Comparison of ENCODE assay signal across 37 cellular contexts in the genomic region with DNA sequence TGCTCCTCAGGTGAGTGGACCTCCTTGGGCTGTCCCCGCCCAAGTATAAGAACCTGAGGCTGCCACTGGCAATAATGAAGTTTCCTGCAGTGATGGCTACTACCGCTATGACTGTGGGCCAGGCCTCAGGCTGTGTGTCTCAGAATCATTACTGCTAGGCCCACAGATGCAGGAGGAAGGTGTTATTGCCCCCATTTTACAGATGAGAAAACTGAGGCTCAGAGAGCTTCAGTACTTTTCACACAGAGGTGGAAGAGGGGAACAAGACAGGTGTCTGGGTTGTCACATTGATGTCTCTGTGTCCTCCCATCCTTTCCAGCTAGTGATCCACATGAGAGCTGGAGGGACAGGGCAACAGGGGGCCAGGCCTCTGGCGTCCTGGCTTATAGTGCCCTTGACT.
"Had no signal": no experiment of that assay in that cellular context is flagged by ENCODE, and none has a peak within 500 bp of the region (broad histone marks: within the 10 kb centered on the region; RNA-seq: fewer than 3 reads in every experiment).

No MANE protein-coding gene starts in this region.

- H3K27ac ChIP-seq: ascending aorta, cardiac muscle cell, VCaP had no signal

- H3K4me3 Mint-ChIP-seq: activated B cell treated with CpG ODN at 0.5 μM for 24 hours; activated CD4-positive, alpha-beta memory T cell treated with anti-CD3 and anti-CD28 coated beads for 36 hours; activated CD4-positive, alpha-beta T cell treated with anti-CD3 and anti-CD28 coated beads, Interleukin-2, amount 10 ng/mL, durations not matched to agents 24 days and 14 days; activated CD8-positive, alpha-beta T cell treated with anti-CD3 and anti-CD28 coated beads for 36 hours; activated naive CD4-positive, alpha-beta T cell treated with anti-CD3 and anti-CD28 coated beads, Interleukin-2, amount 10 ng/mL, durations not matched to agents 7 days and 5 days; activated naive CD4-positive, alpha-beta T cell treated with anti-CD3 and anti-CD28 coated beads, Interleukin-2, amount 50 U/mL, for 24 hours; activated naive CD8-positive, alpha-beta T cell; activated naive CD8-positive, alpha-beta T cell treated with anti-CD3 and anti-CD28 coated beads, Interleukin-2, amount 10 ng/mL, durations not matched to agents 7 days and 5 days; activated naive CD8-positive, alpha-beta T cell treated with anti-CD3 and anti-CD28 coated beads, Interleukin-2, amount 50 U/mL, for 24 hours; activated T-cell treated with anti-CD3 and anti-CD28 coated beads, Interleukin-2, amount 50 U/mL, for 4 hours; activated T-cell treated with anti-CD3 and anti-CD28 coated beads, Interleukin-2, amount 50 U/mL, for 72 hours; brain; central memory CD8-positive, alpha-beta T cell; T-cell; T-helper 2 cell treated with Interferon-gamma antibody and Interleukin-4, amounts not matched to agents 5 μg/mL and 100 μg/mL, for 36 hours had no signal

- H3K27ac Mint-ChIP-seq: activated B cell treated with CpG ODN at 0.5 μM for 24 hours; activated CD4-positive, alpha-beta memory T cell treated with anti-CD3 and anti-CD28 coated beads for 36 hours; activated CD4-positive, alpha-beta T cell treated with anti-CD3 and anti-CD28 coated beads, Interleukin-2, amount 10 ng/mL, durations not matched to agents 24 days and 14 days; activated CD8-positive, alpha-beta T cell treated with anti-CD3 and anti-CD28 coated beads for 36 hours; activated naive CD4-positive, alpha-beta T cell treated with anti-CD3 and anti-CD28 coated beads, Interleukin-2, amount 10 ng/mL, durations not matched to agents 7 days and 5 days; activated naive CD4-positive, alpha-beta T cell treated with anti-CD3 and anti-CD28 coated beads, Interleukin-2, amount 50 U/mL, for 24 hours; activated naive CD8-positive, alpha-beta T cell; activated naive CD8-positive, alpha-beta T cell treated with anti-CD3 and anti-CD28 coated beads, Interleukin-2, amount 10 ng/mL, durations not matched to agents 7 days and 5 days; activated naive CD8-positive, alpha-beta T cell treated with anti-CD3 and anti-CD28 coated beads, Interleukin-2, amount 50 U/mL, for 24 hours; activated T-cell treated with anti-CD3 and anti-CD28 coated beads, Interleukin-2, amount 50 U/mL, for 72 hours; activated T-helper 2 cell treated with anti-CD3 and anti-CD28 coated beads, Interferon-gamma antibody, Interleukin-2, Interleukin-4, amounts not matched to agents 10 μg/mL and 5 μg/mL and 100 μg/mL, durations not matched to agents 14 hours and 24 hours and 36 hours; T-cell; T-helper 2 cell treated with Interferon-gamma antibody and Interleukin-4, amounts not matched to agents 5 μg/mL and 100 μg/mL, for 36 hours had no signal

- H3K36me3 Mint-ChIP-seq: activated CD4-positive, alpha-beta memory T cell treated with anti-CD3 and anti-CD28 coated beads for 36 hours; activated naive CD4-positive, alpha-beta T cell treated with anti-CD3 and anti-CD28 coated beads, Interleukin-2, amount 10 ng/mL, durations not matched to agents 7 days and 5 days; activated naive CD4-positive, alpha-beta T cell treated with anti-CD3 and anti-CD28 coated beads, Interleukin-2, amount 50 U/mL, for 24 hours; activated naive CD8-positive, alpha-beta T cell; activated naive CD8-positive, alpha-beta T cell treated with anti-CD3 and anti-CD28 coated beads, Interleukin-2, amount 10 ng/mL, durations not matched to agents 7 days and 5 days; brain; T-cell had no signal

- FAIRE-seq: bronchial epithelial cell, TTC549 had no signal

- H3K36me3 ChIP-seq: ascending aorta, cardiac muscle cell had no signal

- H3K4me1 Mint-ChIP-seq: activated B cell treated with CpG ODN at 0.5 μM for 24 hours; activated naive CD4-positive, alpha-beta T cell treated with anti-CD3 and anti-CD28 coated beads, Interleukin-2, amount 10 ng/mL, durations not matched to agents 7 days and 5 days; activated naive CD4-positive, alpha-beta T cell treated with anti-CD3 and anti-CD28 coated beads, Interleukin-2, amount 50 U/mL, for 24 hours; activated naive CD8-positive, alpha-beta T cell treated with anti-CD3 and anti-CD28 coated beads, Interleukin-2, amount 10 ng/mL, durations not matched to agents 7 days and 5 days; central memory CD8-positive, alpha-beta T cell; T-cell had no signal

- ATAC-seq: activated CD8-positive, alpha-beta T cell treated with anti-CD3 and anti-CD28 coated beads for 36 hours; activated naive CD8-positive, alpha-beta T cell treated with anti-CD3 and anti-CD28 coated beads, Interleukin-2, amount 50 U/mL, for 24 hours; activated T-cell treated with anti-CD3 and anti-CD28 coated beads, Interleukin-2, amount 50 U/mL, for 4 hours; activated T-cell treated with anti-CD3 and anti-CD28 coated beads, Interleukin-2, amount 50 U/mL, for 72 hours; T-cell had no signal

- H3K9me3 ChIP-seq: ascending aorta had no signal

- H3K27me3 Mint-ChIP-seq: activated naive CD4-positive, alpha-beta T cell treated with anti-CD3 and anti-CD28 coated beads, Interleukin-2, amount 50 U/mL, for 24 hours; activated naive CD8-positive, alpha-beta T cell had no signal

- H3K27me3 ChIP-seq: ascending aorta, cardiac muscle cell had no signal

- DNase-seq: activated B cell treated with CpG ODN at 0.5 μM for 24 hours; activated CD4-positive, alpha-beta memory T cell treated with anti-CD3 and anti-CD28 coated beads for 36 hours; activated CD4-positive, alpha-beta T cell treated with anti-CD3 and anti-CD28 coated beads for 4 hours; activated CD4-positive, alpha-beta T cell treated with anti-CD3 and anti-CD28 coated beads, Interleukin-2, amount 10 ng/mL, durations not matched to agents 24 days and 14 days; activated CD4-positive, alpha-beta T cell treated with anti-CD3 and anti-CD28 coated beads, Interleukin-2, amount 50 U/mL, for 1 hour; activated CD4-positive, alpha-beta T cell treated with anti-CD3 and anti-CD28 coated beads, Interleukin-2, amount 50 U/mL, for 4 hours; activated CD4-positive, CD25-positive, alpha-beta regulatory T cell treated with anti-CD3 and anti-CD28 coated beads, Interleukin-2, amount 50 U/mL, for 72 hours; activated CD8-positive, alpha-beta memory T cell treated with anti-CD3 and anti-CD28 coated beads, Interleukin-2, amount 50 U/mL, for 4 hours; activated CD8-positive, alpha-beta T cell treated with anti-CD3 and anti-CD28 coated beads for 36 hours; activated effector memory CD4-positive, alpha-beta T cell treated with Interleukin-2 at 50 U/mL for 16 hours; activated gamma-delta T cell; activated naive CD4-positive, alpha-beta T cell treated with anti-CD3 and anti-CD28 coated beads, Interleukin-2, amount 10 ng/mL, durations not matched to agents 7 days and 5 days; activated naive CD4-positive, alpha-beta T cell treated with Interleukin-2 at 50 U/mL for 16 hours; activated naive CD8-positive, alpha-beta T cell treated with anti-CD3 and anti-CD28 coated beads, Interleukin-2, amount 10 ng/mL, durations not matched to agents 7 days and 5 days; activated naive CD8-positive, alpha-beta T cell treated with anti-CD3 and anti-CD28 coated beads, Interleukin-2, amount 50 U/mL, for 24 hours; activated T-cell treated with anti-CD3 and anti-CD28 coated beads for 4 hours; activated T-cell treated with anti-CD3 and anti-CD28 coated beads, Interleukin-2, amount 50 U/mL, for 1 hour; activated T-cell treated with anti-CD3 and anti-CD28 coated beads, Interleukin-2, amount 50 U/mL, for 4 hours; activated T-cell treated with anti-CD3 and anti-CD28 coated beads, Interleukin-2, amount 50 U/mL, for 72 hours; amygdala; anterior cingulate cortex; caudate nucleus; cerebellar nuclear complex; T-cell; T-helper 2 cell; T-helper 9 cell had no signal

- H3K4me3 ChIP-seq: ascending aorta, cardiac muscle cell had no signal
